In the genomic region with DNA sequence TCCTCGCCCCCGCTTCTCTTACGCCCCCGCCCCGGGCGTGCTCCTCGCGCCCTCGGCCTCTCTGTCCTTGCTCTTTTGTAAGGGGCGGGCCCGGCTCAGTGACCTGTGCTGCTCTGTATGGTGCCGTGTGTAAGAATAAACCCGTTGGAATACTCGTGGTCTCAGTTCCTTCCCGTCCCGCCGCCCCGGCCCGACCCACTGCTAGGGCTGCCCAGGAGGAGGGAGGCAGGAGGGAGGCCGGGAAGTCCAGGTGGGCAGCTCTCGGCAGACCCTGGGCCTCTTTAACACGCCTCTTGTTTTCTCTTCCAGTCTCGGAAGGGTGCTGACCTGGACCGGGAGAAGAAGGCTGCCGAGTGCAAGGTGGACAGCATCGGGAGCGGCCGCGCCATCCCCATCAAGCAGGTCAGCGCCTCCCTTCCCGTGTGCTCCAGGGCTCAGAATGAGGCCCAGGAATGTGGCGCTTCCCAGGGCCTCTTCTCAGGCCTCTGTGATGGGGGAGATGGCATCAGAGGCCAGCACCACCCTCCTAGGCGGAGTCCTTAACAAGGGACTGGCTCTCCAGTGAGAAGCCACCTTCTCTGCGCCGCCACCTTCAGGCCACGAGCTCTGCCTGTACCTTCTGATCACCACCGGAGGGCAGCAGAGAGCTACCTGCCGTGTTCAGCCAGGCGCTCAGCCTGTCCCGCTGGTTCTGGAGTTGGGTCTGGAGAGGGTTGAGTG, we compare ENCODE assay signal across 8 cellular contexts. TPM values are rescaled to one million over a fixed set of nuclear protein-coding genes. Genes with fewer than 3 reads are reported as not detected.
DNase-seq lines count a peak whose midpoint lies in the region; ATAC-seq and TF ChIP-seq lines count a peak whose summit lies in the region.

No MANE protein-coding gene starts in this region.

- no peak overlapping the region for H3K9ac ChIP-seq in colonic mucosa (ENCODE audit: low read depth in 2 of 2, low read length in 2 of 2)

- intact Hi-C loops in colonic mucosa (cut with DNase I) = loop anchor here (1.0 to 10.0 kb wide), 3 partner anchors 49 to 179 kb away; a partner anchor contains a TSS
- intact Hi-C loops in right lobe of liver (cut with DNase I) = loop anchor here in 1 of 2 donors (10.0 kb wide), 1 partner anchor 51 kb away; no protein-coding TSS in a partner anchor

- H3K27me3 ChIP-seq in colonic mucosa (no peaks in the 10 kb centered on the region), right lobe of liver (no peaks in the 10 kb centered on the region)

- H3K36me3 ChIP-seq in colonic mucosa (no peaks in the 10 kb centered on the region), right lobe of liver (peaks cover 0 to 40% (median 12%) of the 10 kb centered on the region in 4 donors)

- H3K4me1 ChIP-seq in colonic mucosa = peaks cover 4% of the 10 kb centered on the region
- no peaks in the 10 kb centered on the region for H3K4me1 ChIP-seq in right lobe of liver

- H3K4me3 ChIP-seq in AG09309 (ENCODE audit: control insufficient read depth, low read depth, low read length) (no peak overlapping the region), colonic mucosa (no peak overlapping the region), right lobe of liver (no peak overlapping the region)

- H3K27ac ChIP-seq in colonic mucosa (no peak overlapping the region), right lobe of liver (no peak overlapping the region)

- TF ChIP-seq POLR2A in right lobe of liver (IDR thresholded peaks at IDR 0.05) = no peak

- H3K9me3 ChIP-seq in colonic mucosa (no peaks in the 10 kb centered on the region), right lobe of liver (no peaks in the 10 kb centered on the region)

- TF ChIP-seq CTCF in AG09309 (IDR thresholded peaks at IDR 0.05; ENCODE audit: control insufficient read depth, insufficient read depth, low read depth, low read length, missing control alignments) (peak; percentile 99), colonic mucosa (IDR thresholded peaks at IDR 0.05) (peak; percentile 91), right lobe of liver (IDR thresholded peaks at IDR 0.05) (peak; percentile 88 to 99 (median 98))

- ATAC-seq in GM18909 (IDR thresholded peaks at IDR 0.05; ENCODE audit: poor library complexity, unreplicated experiment) (peak; percentile 85), HG03354 (IDR thresholded peaks at IDR 0.05; ENCODE audit: poor library complexity, severe bottlenecking, unreplicated experiment) (peak; percentile 91), right lobe of liver (peak; percentile 88 to 97 (median 94))

- 35% methylated on average over 11 of the region's 40 CpGs for WGBS in right lobe of liver (ENCODE audit: insufficient coverage, low coverage, low lambda C conversion rate, missing lambda C conversion rate)

- DNase-seq in AG09309 (ENCODE audit: low read depth) (peak; percentile 18), NCI-H524 treated with DMSO at 0.1 percent for 48 hours (lab: John Stamatoyannopoulos, UW) (peak; percentile 30), colonic mucosa (peak; percentile 90), right lobe of liver (peak; percentile 81 to 85 (median 82))
- DNase-seq in activated CD4-positive, alpha-beta T cell treated with anti-CD3 and anti-CD28 coated beads for 48 hours = peak; percentile 88
- peak; percentile 67 to 85 (median 79) for DNase-seq in stimulated activated CD4-positive, alpha-beta T cell treated with anti-CD3 and anti-CD28 coated beads, TNF-alpha, amount 100 ng/mL, for 48 hours (ENCODE audit: low read depth in 3 of 3)

RNA-seq across cellular contexts. Expression of a gene that starts 37.4 kb away (rescaled TPM):
- total RNA-seq in colonic mucosa = 10 to 100 TPM; 50.8 to 79.2 TPM
- 10 to 100 TPM; 36.3 to 44.3 (median 39.5) TPM for total RNA-seq in right lobe of liver

RNA-seq across cellular contexts. Expression of a gene that starts 40.4 kb away (rescaled TPM):
- total RNA-seq in colonic mucosa (100 to 1,000 TPM in 1 of 2 donors, 10 to 100 TPM in 1; 73.4 to 103 TPM), right lobe of liver (10 to 100 TPM; 27.7 to 63.1 (median 41.8) TPM)

RNA-seq across cellular contexts. Expression of a gene that starts 43.0 kb away (rescaled TPM):
- 100 to 1,000 TPM in 1 of 2 donors, 10 to 100 TPM in 1; 67.0 to 149 TPM for total RNA-seq in colonic mucosa
- 10 to 100 TPM; 33.4 to 48.8 (median 43.9) TPM for total RNA-seq in right lobe of liver

RNA-seq across cellular contexts. Expression of a gene that starts 43.8 kb away (rescaled TPM):
- not detected for total RNA-seq in colonic mucosa
- total RNA-seq in right lobe of liver = not detected

Comparison
In these comparisons a context has a peak if more than half of its experiments do, and no peak if none do; other contexts are left out.
1. DNase-seq: peak in every context shown above with its lines; median percentile 90 in colonic mucosa; 88 in activated CD4-positive, alpha-beta T cell treated with anti-CD3 and anti-CD28 coated beads for 48 hours; 82 in right lobe of liver; 79 in stimulated activated CD4-positive, alpha-beta T cell treated with anti-CD3 and anti-CD28 coated beads, TNF-alpha, amount 100 ng/mL, for 48 hours; 30 in NCI-H524 treated with DMSO at 0.1 percent for 48 hours; 18 in AG09309.